ENCODE assay signal across 1 cellular context in the genomic region with DNA sequence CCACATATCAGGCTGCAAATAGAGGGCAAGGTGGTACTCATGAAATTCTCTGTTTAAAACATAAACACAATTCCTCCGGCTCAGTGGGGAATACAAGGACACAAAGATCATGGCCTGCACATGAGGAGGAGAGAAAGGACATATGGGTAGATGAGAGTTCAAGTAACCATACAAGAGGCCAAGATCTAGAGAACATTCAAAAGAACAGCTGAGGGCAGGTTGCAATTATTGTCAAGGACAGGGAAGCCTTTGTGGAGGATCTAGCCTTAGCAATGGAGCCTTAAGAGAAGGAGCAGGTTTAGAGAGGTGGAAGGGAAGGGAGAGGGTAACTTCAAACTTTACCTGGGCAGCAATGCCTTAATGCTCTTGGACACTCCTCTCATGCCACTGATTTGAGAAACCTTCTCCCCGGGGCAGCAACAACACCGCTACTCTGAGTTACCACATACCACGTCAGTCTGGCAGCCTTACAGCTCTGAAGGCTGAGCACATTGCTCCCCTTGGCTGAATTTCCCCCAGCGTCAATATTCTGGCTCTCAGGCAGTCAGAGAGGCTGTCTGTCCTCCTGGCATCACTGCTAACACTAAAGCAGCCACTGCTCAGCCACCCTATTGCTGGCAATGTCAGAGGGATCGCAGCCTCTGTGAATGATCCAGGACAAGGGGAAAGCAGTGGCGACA.
TF ChIP-seq lines count a peak whose summit lies in the region.

No MANE protein-coding gene starts in this region.

TF ChIP-seq in IMR-90, 13 proteins besides CTCF, POLR2A, EP300 and RAD21:
- TF ChIP-seq SMC3 (IDR thresholded peaks at IDR 0.05; ENCODE audit: low read depth, low read length) = no peak
- no peak for TF ChIP-seq MAZ (IDR thresholded peaks at IDR 0.05; ENCODE audit: borderline replicate concordance, low read depth, low read length)
- TF ChIP-seq CHD1 (IDR thresholded peaks at IDR 0.05; ENCODE audit: low read depth, low read length) = no peak
- no peak for TF ChIP-seq NFE2L2 (IDR thresholded peaks at IDR 0.05; ENCODE audit: low read depth, low read length)
- no peak for TF ChIP-seq RFX5 (IDR thresholded peaks at IDR 0.05; ENCODE audit: low read depth, low read length)
